ENCODE assay signal across 1 cellular context in genomic region chr22:37427128-37427710, GRCh38.
TF ChIP-seq lines count a peak whose summit lies in the region.

ELFN2 (minus strand) TSS chr22:37427479; CDS start chr22:37375534, 51,945 bp downstream.

TF ChIP-seq in H1, 55 proteins besides CTCF, POLR2A, EP300 and RAD21 (continued from another document):
- no peak for TF ChIP-seq ATF3 (IDR thresholded peaks at IDR 0.05; ENCODE audit: insufficient read depth, low read depth, low read length)
- no peak for TF ChIP-seq SIN3A (conservative IDR thresholded peaks at IDR 0.05 in 1 of 2, IDR thresholded peaks at IDR 0.05 in 1 of 2; ENCODE audit: low read depth in 1 of 2, low read length in 2 of 2)
- TF ChIP-seq TBP (IDR thresholded peaks at IDR 0.05; ENCODE audit: low read depth, low read length) = no peak
